1 cellular context compared by ENCODE assay signal in the genomic region with DNA sequence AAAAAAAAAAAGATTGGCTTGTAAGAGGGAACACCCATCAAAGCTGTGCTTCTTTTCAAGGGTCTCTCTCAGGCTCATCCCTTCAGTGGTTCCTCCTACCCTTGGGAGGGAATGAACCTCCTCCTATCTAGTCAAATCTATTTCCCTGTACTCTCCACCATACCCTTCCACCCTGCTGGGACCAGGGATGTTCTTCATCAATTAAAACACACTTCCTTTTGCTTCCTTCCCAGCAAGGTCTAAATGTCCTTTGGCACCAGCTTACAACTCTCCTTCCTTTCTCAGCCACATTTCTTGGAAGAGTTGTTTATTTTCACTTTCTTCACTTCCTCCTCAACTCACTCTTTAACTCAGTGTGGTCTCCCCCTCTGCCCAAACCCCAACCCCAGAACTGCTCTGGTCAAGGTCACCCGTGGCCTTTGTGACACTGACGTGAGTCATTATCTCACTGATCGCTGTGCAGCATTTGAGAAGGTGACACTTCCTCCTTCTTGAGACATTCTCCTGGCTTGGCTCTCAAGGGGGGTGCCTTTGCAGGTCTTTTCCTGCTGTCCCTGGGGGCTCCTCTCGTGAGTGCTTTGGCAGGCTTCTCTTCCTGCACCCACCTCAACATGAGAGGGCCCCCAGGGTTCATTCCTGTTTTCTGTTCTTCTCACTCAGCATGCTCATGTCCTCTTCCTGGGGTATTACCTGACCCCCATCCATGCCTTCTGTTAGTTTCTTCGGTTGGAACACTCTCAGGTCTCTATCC.
TF ChIP-seq lines count a peak whose summit lies in the region.

No MANE protein-coding gene starts in this region.

TF ChIP-seq in H1, 55 proteins besides CTCF, POLR2A, EP300 and RAD21 (continued from another document):
- TF ChIP-seq, protein P1, sequence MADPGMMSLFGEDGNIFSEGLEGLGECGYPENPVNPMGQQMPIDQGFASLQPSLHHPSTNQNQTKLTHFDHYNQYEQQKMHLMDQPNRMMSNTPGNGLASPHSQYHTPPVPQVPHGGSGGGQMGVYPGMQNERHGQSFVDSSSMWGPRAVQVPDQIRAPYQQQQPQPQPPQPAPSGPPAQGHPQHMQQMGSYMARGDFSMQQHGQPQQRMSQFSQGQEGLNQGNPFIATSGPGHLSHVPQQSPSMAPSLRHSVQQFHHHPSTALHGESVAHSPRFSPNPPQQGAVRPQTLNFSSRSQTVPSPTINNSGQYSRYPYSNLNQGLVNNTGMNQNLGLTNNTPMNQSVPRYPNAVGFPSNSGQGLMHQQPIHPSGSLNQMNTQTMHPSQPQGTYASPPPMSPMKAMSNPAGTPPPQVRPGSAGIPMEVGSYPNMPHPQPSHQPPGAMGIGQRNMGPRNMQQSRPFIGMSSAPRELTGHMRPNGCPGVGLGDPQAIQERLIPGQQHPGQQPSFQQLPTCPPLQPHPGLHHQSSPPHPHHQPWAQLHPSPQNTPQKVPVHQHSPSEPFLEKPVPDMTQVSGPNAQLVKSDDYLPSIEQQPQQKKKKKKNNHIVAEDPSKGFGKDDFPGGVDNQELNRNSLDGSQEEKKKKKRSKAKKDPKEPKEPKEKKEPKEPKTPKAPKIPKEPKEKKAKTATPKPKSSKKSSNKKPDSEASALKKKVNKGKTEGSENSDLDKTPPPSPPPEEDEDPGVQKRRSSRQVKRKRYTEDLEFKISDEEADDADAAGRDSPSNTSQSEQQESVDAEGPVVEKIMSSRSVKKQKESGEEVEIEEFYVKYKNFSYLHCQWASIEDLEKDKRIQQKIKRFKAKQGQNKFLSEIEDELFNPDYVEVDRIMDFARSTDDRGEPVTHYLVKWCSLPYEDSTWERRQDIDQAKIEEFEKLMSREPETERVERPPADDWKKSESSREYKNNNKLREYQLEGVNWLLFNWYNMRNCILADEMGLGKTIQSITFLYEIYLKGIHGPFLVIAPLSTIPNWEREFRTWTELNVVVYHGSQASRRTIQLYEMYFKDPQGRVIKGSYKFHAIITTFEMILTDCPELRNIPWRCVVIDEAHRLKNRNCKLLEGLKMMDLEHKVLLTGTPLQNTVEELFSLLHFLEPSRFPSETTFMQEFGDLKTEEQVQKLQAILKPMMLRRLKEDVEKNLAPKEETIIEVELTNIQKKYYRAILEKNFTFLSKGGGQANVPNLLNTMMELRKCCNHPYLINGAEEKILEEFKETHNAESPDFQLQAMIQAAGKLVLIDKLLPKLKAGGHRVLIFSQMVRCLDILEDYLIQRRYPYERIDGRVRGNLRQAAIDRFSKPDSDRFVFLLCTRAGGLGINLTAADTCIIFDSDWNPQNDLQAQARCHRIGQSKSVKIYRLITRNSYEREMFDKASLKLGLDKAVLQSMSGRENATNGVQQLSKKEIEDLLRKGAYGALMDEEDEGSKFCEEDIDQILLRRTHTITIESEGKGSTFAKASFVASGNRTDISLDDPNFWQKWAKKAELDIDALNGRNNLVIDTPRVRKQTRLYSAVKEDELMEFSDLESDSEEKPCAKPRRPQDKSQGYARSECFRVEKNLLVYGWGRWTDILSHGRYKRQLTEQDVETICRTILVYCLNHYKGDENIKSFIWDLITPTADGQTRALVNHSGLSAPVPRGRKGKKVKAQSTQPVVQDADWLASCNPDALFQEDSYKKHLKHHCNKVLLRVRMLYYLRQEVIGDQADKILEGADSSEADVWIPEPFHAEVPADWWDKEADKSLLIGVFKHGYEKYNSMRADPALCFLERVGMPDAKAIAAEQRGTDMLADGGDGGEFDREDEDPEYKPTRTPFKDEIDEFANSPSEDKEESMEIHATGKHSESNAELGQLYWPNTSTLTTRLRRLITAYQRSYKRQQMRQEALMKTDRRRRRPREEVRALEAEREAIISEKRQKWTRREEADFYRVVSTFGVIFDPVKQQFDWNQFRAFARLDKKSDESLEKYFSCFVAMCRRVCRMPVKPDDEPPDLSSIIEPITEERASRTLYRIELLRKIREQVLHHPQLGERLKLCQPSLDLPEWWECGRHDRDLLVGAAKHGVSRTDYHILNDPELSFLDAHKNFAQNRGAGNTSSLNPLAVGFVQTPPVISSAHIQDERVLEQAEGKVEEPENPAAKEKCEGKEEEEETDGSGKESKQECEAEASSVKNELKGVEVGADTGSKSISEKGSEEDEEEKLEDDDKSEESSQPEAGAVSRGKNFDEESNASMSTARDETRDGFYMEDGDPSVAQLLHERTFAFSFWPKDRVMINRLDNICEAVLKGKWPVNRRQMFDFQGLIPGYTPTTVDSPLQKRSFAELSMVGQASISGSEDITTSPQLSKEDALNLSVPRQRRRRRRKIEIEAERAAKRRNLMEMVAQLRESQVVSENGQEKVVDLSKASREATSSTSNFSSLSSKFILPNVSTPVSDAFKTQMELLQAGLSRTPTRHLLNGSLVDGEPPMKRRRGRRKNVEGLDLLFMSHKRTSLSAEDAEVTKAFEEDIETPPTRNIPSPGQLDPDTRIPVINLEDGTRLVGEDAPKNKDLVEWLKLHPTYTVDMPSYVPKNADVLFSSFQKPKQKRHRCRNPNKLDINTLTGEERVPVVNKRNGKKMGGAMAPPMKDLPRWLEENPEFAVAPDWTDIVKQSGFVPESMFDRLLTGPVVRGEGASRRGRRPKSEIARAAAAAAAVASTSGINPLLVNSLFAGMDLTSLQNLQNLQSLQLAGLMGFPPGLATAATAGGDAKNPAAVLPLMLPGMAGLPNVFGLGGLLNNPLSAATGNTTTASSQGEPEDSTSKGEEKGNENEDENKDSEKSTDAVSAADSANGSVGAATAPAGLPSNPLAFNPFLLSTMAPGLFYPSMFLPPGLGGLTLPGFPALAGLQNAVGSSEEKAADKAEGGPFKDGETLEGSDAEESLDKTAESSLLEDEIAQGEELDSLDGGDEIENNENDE (IDR thresholded peaks at IDR 0.05; ENCODE audit: insufficient replicate concordance, low read length), result no peak
